ENCODE assay signal across 19 cellular contexts in genomic region chr4:110012917-110013316, GRCh38.
DNase-seq lines count a peak whose midpoint lies in the region; ATAC-seq, FAIRE-seq and TF ChIP-seq lines count a peak whose summit lies in the region.
"Had no signal": no experiment of that assay in that cellular context is flagged by ENCODE, and none has a peak within 500 bp of the region (broad histone marks: within the 10 kb centered on the region; RNA-seq: fewer than 3 reads in every experiment).

No MANE protein-coding gene starts in this region.

- 64% methylated on average over 1 of the region's 1 CpG for WGBS in SK-N-SH (ENCODE audit: low lambda C conversion rate)
- 6% methylated on average over 1 of the region's 1 CpG for WGBS in K562 (ENCODE audit: insufficient coverage, low coverage, missing lambda C conversion rate)

- H4K20me1 ChIP-seq in SK-N-SH (ENCODE audit: insufficient read depth): no peaks in the 10 kb centered on the region
- H4K20me1 ChIP-seq in GM23338 (replicated peaks; ENCODE audit: insufficient read depth): no peaks in the 10 kb centered on the region
- H4K20me1 ChIP-seq in K562 (replicated peaks; ENCODE audit: control insufficient read depth, insufficient read depth, low read length): no peaks in the 10 kb centered on the region
- H4K20me1 ChIP-seq: BLaER1 treated with 17β-estradiol and CSF1 and Interleukin-3, amounts not matched to agents 10 nM and 100 nM had no signal

- peaks cover 4% of the 10 kb centered on the region for H3K27me3 Mint-ChIP-seq in GM23338 (ENCODE audit: insufficient read depth, low read depth, poor library complexity)
- no peaks in the 10 kb centered on the region; the same call in 1 of the 2 replicates for H3K27me3 Mint-ChIP-seq in HFFc6 (ENCODE audit: insufficient read depth)

- H3K36me3 Mint-ChIP-seq in GM23338 (ENCODE audit: low read depth): no peaks in the 10 kb centered on the region
- no peaks in the 10 kb centered on the region for H3K36me3 Mint-ChIP-seq in HFFc6 (ENCODE audit: low read depth)
- H3K36me3 Mint-ChIP-seq: CD8-positive, alpha-beta T cell; IgD-negative memory B cell had no signal

- in situ Hi-C loops in K562 (cut with MboI): no loop called here

- H3K9ac ChIP-seq in SK-N-SH (no peak overlapping the region), K562 (ENCODE audit: insufficient read depth in 1 of 2, low read depth in 2 of 2, low read length in 2 of 2) (no peak overlapping the region)
- H3K9ac ChIP-seq: BLaER1 treated with 17β-estradiol and CSF1 and Interleukin-3, amounts not matched to agents 10 nM and 100 nM had no signal

- no peak for TF ChIP-seq POLR2A in K562 (conservative IDR thresholded peaks at IDR 0.05)

- TF ChIP-seq RAD21 in SK-N-SH (IDR thresholded peaks at IDR 0.05; ENCODE audit: low read length) (no peak), K562 (CRISPR knock-in tag; conservative IDR thresholded peaks at IDR 0.05 in 1 of 2, IDR thresholded peaks at IDR 0.05 in 1 of 2) (no peak)

- H3K4me1 ChIP-seq in SK-N-SH (ENCODE audit: control insufficient read depth in 1 of 2, insufficient read depth in 2 of 2, low read depth in 1 of 2, low read length in 1 of 2) (no peaks in the 10 kb centered on the region), GM23338 (ENCODE audit: insufficient read depth) (no peaks in the 10 kb centered on the region), K562 (replicated peaks in 1 of 2; ENCODE audit: control insufficient read depth in 2 of 2, insufficient read depth in 2 of 2, low read length in 2 of 2) (0 out of 5 replicates have a peak, but pooled peaks cover 0 to 2% of the 10 kb centered on the region in 2 experiments)

- intact Hi-C loops in K562 (cut with micrococcal nuclease): no loop called here

- CTCF ChIA-PET in SK-N-SH (lab: Yijun Ruan, JAX): interaction anchor here (0.6 to 2.0 kb wide), 7 partner anchors 14 to 504 kb away, joined by 3 to 18 read pairs (median 4); no protein-coding TSS in a partner anchor
- CTCF ChIA-PET in K562 (lab: Yijun Ruan, JAX; ENCODE audit: low intra/inter-chr PET ratio): no interaction called here

- TF ChIP-seq CTCF in SK-N-SH (IDR thresholded peaks at IDR 0.05): no peak
- no peak for TF ChIP-seq CTCF in GM23338 (conservative IDR thresholded peaks at IDR 0.05; ENCODE audit: low read depth in 2 of 2)
- no peak for TF ChIP-seq CTCF in K562 (IDR thresholded peaks at IDR 0.05 in 2 of 3, conservative IDR thresholded peaks at IDR 0.05 in 1 of 3; ENCODE audit: insufficient read depth in 2 of 3, low read depth in 1 of 3, low read length in 3 of 3)
- no peak for TF ChIP-seq CTCF in HFFc6 (IDR thresholded peaks at IDR 0.05)

- DNase-seq in SK-N-SH (no peak), GM23338 (ENCODE audit: low spot score) (no peak), K562 (ENCODE audit: extremely low read depth in 1 of 4, low spot score in 3 of 4) (no peak), HFFc6 (no peak), anterior cingulate cortex (lab: John Stamatoyannopoulos, UW) (no peak), cerebellar cortex (ENCODE audit: low spot score) (no peak)
- DNase-seq: Calu3; CD8-positive, alpha-beta T cell; DMS79 treated with DMSO at 0.1 percent for 48 hours; GF-D8; KG1 had no signal

- H3K4me3 ChIP-seq in SK-N-SH (ENCODE audit: low read depth in 2 of 2, low read length in 1 of 2): no peak overlapping the region
- H3K4me3 ChIP-seq in GM23338: no peak overlapping the region
- no peak overlapping the region for H3K4me3 ChIP-seq in K562
- H3K4me3 ChIP-seq: BLaER1 treated with 17β-estradiol and CSF1 and Interleukin-3, amounts not matched to agents 10 nM and 100 nM; HAP-1 had no signal

- no peak for TF ChIP-seq EP300 in SK-N-SH (IDR thresholded peaks at IDR 0.05; ENCODE audit: borderline replicate concordance in 1 of 2, low read depth in 1 of 2, low read length in 1 of 2)
- TF ChIP-seq EP300 in K562 (IDR thresholded peaks at IDR 0.05; ENCODE audit: low read length): no peak

- peaks cover 7% of the 10 kb centered on the region; the same call in 2 of the 3 replicates for H3K9me3 Mint-ChIP-seq in GM23338
- no peaks in the 10 kb centered on the region for H3K9me3 Mint-ChIP-seq in HFFc6

- H3K9me1 ChIP-seq in K562 (ENCODE audit: control insufficient read depth, insufficient read depth, low read length): no peaks in the 10 kb centered on the region

- H3K9me2 ChIP-seq in SK-N-SH (no peaks in the 10 kb centered on the region), GM23338 (ENCODE audit: insufficient read depth) (no peaks in the 10 kb centered on the region)

- H3K79me2 ChIP-seq in SK-N-SH (ENCODE audit: insufficient read depth): no peaks in the 10 kb centered on the region
- H3K79me2 ChIP-seq in GM23338 (replicated peaks; ENCODE audit: insufficient read depth): no peaks in the 10 kb centered on the region
- H3K79me2 ChIP-seq in K562 (ENCODE audit: control insufficient read depth, insufficient read depth, low read length): no peaks in the 10 kb centered on the region

- H3K4me1 Mint-ChIP-seq in GM23338 (peaks cover 16% of the 10 kb centered on the region), HFFc6 (ENCODE audit: low read depth) (no peaks in the 10 kb centered on the region)
- H3K4me1 Mint-ChIP-seq: B cell had no signal

- H3K27me3 ChIP-seq in SK-N-SH (ENCODE audit: insufficient read depth): no peaks in the 10 kb centered on the region
- H3K27me3 ChIP-seq in GM23338 (ENCODE audit: insufficient read depth): no peaks in the 10 kb centered on the region
- no peaks in the 10 kb centered on the region for H3K27me3 ChIP-seq in K562 (ENCODE audit: control insufficient read depth in 2 of 2, insufficient read depth in 2 of 2, low read length in 2 of 2)

- FAIRE-seq in K562 (lab: Jason Lieb, UNC): no peak

- BruUV-seq in K562 (replicated peaks; lab: Mats Ljungman, UMichigan): no TSS peak

- H3K4me2 ChIP-seq in SK-N-SH: no peak overlapping the region
- H3K4me2 ChIP-seq in GM23338: no peak overlapping the region
- H3K4me2 ChIP-seq in K562 (ENCODE audit: insufficient read depth, low read length): no peak overlapping the region
- H3K4me2 ChIP-seq: BLaER1 treated with 17β-estradiol and CSF1 and Interleukin-3, amounts not matched to agents 10 nM and 100 nM had no signal

- H3F3A ChIP-seq in SK-N-SH (replicated peaks; ENCODE audit: insufficient read depth) (no peaks in the 10 kb centered on the region), GM23338 (replicated peaks; ENCODE audit: low read depth) (no peaks in the 10 kb centered on the region)

- POLR2A ChIA-PET in SK-N-SH (lab: Yijun Ruan, JAX) (no interaction called here), K562 (lab: Yijun Ruan, JAX) (no interaction called here)

- H2AFZ ChIP-seq in SK-N-SH (ENCODE audit: low read depth) (0 out of 2 replicates have a peak overlapping the region, but pooled peaks have one; percentile 30), GM23338 (no peak overlapping the region), K562 (ENCODE audit: low read depth, low read length) (no peak overlapping the region)

- H3K36me3 ChIP-seq in SK-N-SH (replicated peaks in 1 of 2; ENCODE audit: control insufficient read depth in 1 of 2, insufficient read depth in 2 of 2, low read length in 1 of 2) (no peaks in the 10 kb centered on the region), GM23338 (ENCODE audit: insufficient read depth) (no peaks in the 10 kb centered on the region), K562 (ENCODE audit: control insufficient read depth, insufficient read depth, low read length) (no peaks in the 10 kb centered on the region)
- H3K36me3 ChIP-seq: BLaER1 treated with 17β-estradiol and CSF1 and Interleukin-3, amounts not matched to agents 10 nM and 100 nM; HAP-1 had no signal

- ATAC-seq in SK-N-SH treated with all-trans-retinoic acid at 6 μM for 48 hours (no peak), GM23338 (no peak), HG03196 (IDR thresholded peaks at IDR 0.05; ENCODE audit: unreplicated experiment) (peak; percentile 58), K562 (no peak)
- ATAC-seq: CD8-positive, alpha-beta T cell had no signal

- H3K27ac Mint-ChIP-seq in GM23338 (peak overlapping the region; percentile 52), HFFc6 (no peak overlapping the region)
- H3K27ac Mint-ChIP-seq: B cell; CD8-positive, alpha-beta T cell had no signal

- H3K27ac ChIP-seq in SK-N-SH (ENCODE audit: low read depth in 2 of 2, low read length in 1 of 2) (no peak overlapping the region), GM23338 (ENCODE audit: low read depth) (no peak overlapping the region), K562 (ENCODE audit: extremely low read depth, low read depth, low read length) (no peak overlapping the region)
- H3K27ac ChIP-seq: 22Rv1; BLaER1 treated with 17β-estradiol and CSF1 and Interleukin-3, amounts not matched to agents 10 nM and 100 nM; HL-60 had no signal

- no peak overlapping the region for H3K4me3 Mint-ChIP-seq in GM23338
- H3K4me3 Mint-ChIP-seq in HFFc6: no peak overlapping the region
- H3K4me3 Mint-ChIP-seq: B cell; CD8-positive, alpha-beta T cell; IgD-negative memory B cell had no signal

- no peaks in the 10 kb centered on the region for H3K9me3 ChIP-seq in SK-N-SH
- H3K9me3 ChIP-seq in K562 (replicated peaks; ENCODE audit: control insufficient read depth, insufficient read depth, low read depth, low read length): no peaks in the 10 kb centered on the region
- H3K9me3 ChIP-seq: HAP-1 had no signal

TF ChIP-seq in SK-N-SH, 30 proteins besides CTCF, POLR2A, EP300 and RAD21 (continues in another document):
- TF ChIP-seq MXI1 (IDR thresholded peaks at IDR 0.05; ENCODE audit: low read depth, low read length) (no peak), POLR2AphosphoS5 (IDR thresholded peaks at IDR 0.05; ENCODE audit: low read depth, low read length) (no peak), FOSL2 (IDR thresholded peaks at IDR 0.05; ENCODE audit: borderline replicate concordance, low read depth) (no peak)

TF ChIP-seq in SK-N-SH treated with all-trans-retinoic acid at 6 μM for 48 hours, 23 proteins besides CTCF, POLR2A, EP300 and RAD21 (continues in another document):
- TF ChIP-seq GLIS3 (CRISPR knock-in tag; IDR thresholded peaks at IDR 0.05) (no peak), PPARA (CRISPR knock-in tag; IDR thresholded peaks at IDR 0.05; ENCODE audit: borderline replicate concordance) (no peak)

TF ChIP-seq in GM23338, 12 proteins besides CTCF, POLR2A, EP300 and RAD21 (continues in another document):
- TF ChIP-seq ZNF114 (CRISPR knock-in tag; IDR thresholded peaks at IDR 0.05) (no peak), JUNB (IDR thresholded peaks at IDR 0.05; ENCODE audit: unreplicated experiment) (no peak)

TF ChIP-seq in K562, 482 proteins besides CTCF, POLR2A, EP300 and RAD21 (continues in another document):
- TF ChIP-seq TCF3 (CRISPR knock-in tag; IDR thresholded peaks at IDR 0.05) (no peak), PTBP1 (IDR thresholded peaks at IDR 0.05; ENCODE audit: low read depth, low read length) (no peak), ZNF699 (CRISPR knock-in tag; IDR thresholded peaks at IDR 0.05; ENCODE audit: insufficient replicate concordance) (no peak), HNRNPUL1 (IDR thresholded peaks at IDR 0.05; ENCODE audit: low read length) (no peak), MAFK (IDR thresholded peaks at IDR 0.05; ENCODE audit: low read length) (peak; percentile 65; the same call in 1 of the 2 replicates), MAFG (tag; conservative IDR thresholded peaks at IDR 0.05) (peak; percentile 92)
